ENCODE assay signal across 16 cellular contexts in the genomic region with DNA sequence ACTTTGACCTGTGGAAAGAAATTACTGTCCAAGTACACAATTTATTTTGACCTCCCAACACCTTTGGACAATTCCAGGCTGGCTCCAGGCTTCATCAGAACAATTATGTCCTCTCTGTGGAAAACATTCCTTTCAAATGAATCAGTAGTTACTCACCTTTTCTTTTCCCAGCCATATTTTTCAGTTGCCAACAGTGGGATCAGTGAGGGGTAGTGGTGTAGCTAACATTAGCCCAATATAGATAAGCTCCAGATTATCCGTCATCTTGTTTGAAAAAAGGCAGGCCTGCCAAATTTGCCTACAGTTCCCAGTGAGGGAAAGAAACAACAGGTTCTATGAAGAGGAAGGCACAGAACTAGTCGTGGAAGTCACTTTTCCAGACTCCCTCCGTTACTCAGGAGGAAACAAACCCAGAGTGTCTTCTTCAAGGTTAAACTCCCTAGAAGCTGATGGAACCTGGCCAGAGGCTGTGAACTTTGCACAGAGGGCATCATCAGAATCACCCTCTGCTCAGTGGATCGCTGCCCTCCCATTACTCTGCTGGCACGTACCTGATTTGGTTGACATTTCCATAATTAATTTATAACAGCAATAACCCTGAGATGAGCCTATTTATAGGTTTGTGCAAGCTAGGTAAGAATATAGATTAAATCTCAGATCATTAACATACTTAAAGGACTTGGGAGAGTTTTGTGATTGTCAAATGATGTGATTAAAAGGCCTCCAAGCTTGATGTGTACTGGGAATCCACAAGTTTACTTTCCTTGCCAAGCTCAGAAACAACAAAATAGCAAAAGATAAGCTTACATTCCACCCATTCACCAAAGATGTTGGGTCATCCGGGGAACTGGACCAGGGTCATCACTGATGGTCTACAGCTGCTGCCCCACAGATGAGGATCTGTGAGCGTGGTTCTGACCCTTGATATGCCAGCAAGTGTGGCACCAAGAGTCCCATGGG.
DNase-seq lines count a peak whose midpoint lies in the region; ATAC-seq, FAIRE-seq and TF ChIP-seq lines count a peak whose summit lies in the region.
"Had no signal": no experiment of that assay in that cellular context is flagged by ENCODE, and none has a peak within 500 bp of the region (broad histone marks: within the 10 kb centered on the region; RNA-seq: fewer than 3 reads in every experiment).

No MANE protein-coding gene starts in this region.

- intact Hi-C loops in heart right ventricle (cut with DNase I) (no loop called here), cardiac septum (cut with DNase I) (no loop called here)

- no peaks in the 10 kb centered on the region for H3K9me3 ChIP-seq in heart right ventricle
- H3K9me3 ChIP-seq: colonic mucosa, vagina had no signal

- TF ChIP-seq CTCF in heart right ventricle (IDR thresholded peaks at IDR 0.05), result no peak
- no peak for TF ChIP-seq CTCF in astrocyte of the cerebellum (IDR thresholded peaks at IDR 0.05; ENCODE audit: low read depth, low read length, missing control alignments)

- in situ Hi-C loops in astrocyte of the cerebellum (cut with HindIII; ENCODE audit: low sequenced_read_pairs), result no loop called here

- 46 to 53% methylated on average over 7 of the region's 7 CpGs for WGBS in heart right ventricle, 2 donors

- DNase-seq in heart right ventricle, result no peak
- DNase-seq in cardiac septum (ENCODE audit: low spot score), result no peak
- peak; percentile 68 for DNase-seq in astrocyte of the cerebellum (ENCODE audit: low read depth)
- DNase-seq in kidney glomerular epithelial cell (lab: John Stamatoyannopoulos, UW), result peak; percentile 77
- DNase-seq in urothelium cell line (ENCODE audit: low spot score), result peak; percentile 64
- DNase-seq: CD8-positive, alpha-beta T cell; colonic mucosa; naive thymus-derived CD4-positive, alpha-beta T cell; NCI-H2081 treated with DMSO at 0.1 percent for 48 hours; NCI-H748 treated with DMSO at 0.1 percent for 48 hours; T-helper 1 cell had no signal

- H3K27ac ChIP-seq in heart right ventricle, result no peak overlapping the region
- H3K27ac ChIP-seq: colonic mucosa, vagina had no signal

- no peak for FAIRE-seq in urothelium cell line (lab: Jason Lieb, UNC)

- H3K27me3 ChIP-seq in heart right ventricle, result no peaks in the 10 kb centered on the region
- H3K27me3 ChIP-seq: colonic mucosa, vagina had no signal

- H3K4me3 ChIP-seq in heart right ventricle (no peak overlapping the region), astrocyte of the cerebellum (ENCODE audit: low read depth, low read length) (no peak overlapping the region)
- H3K4me3 ChIP-seq: colonic mucosa, vagina had no signal

- peaks cover 0 to 33% (median 25%) of the 10 kb centered on the region in 9 donors for H3K4me1 ChIP-seq in heart right ventricle
- H3K4me1 ChIP-seq: colonic mucosa, vagina had no signal

- ATAC-seq in heart right ventricle (peak in 6 of 8 donors; percentile 11 to 78 (median 46)), GM21786 (IDR thresholded peaks at IDR 0.05; ENCODE audit: unreplicated experiment) (no peak), GM19395 (IDR thresholded peaks at IDR 0.05; ENCODE audit: unreplicated experiment) (no peak), GM19467 (IDR thresholded peaks at IDR 0.05; ENCODE audit: unreplicated experiment) (no peak)
- ATAC-seq: CD8-positive, alpha-beta T cell; naive thymus-derived CD4-positive, alpha-beta T cell; Panc1 had no signal

- H3K36me3 ChIP-seq in heart right ventricle, result no peaks in the 10 kb centered on the region
- H3K36me3 ChIP-seq: colonic mucosa, vagina had no signal

Comparison
In these comparisons a context has a peak if more than half of its experiments do, and no peak if none do; other contexts are left out.
1. ATAC-seq: peak in heart right ventricle (6 of 8); none in GM21786 (single experiment), GM19395 (single experiment) and GM19467 (single experiment).
2. DNase-seq: peak in astrocyte of the cerebellum (single experiment), kidney glomerular epithelial cell (single experiment) and urothelium cell line (single experiment); none in heart right ventricle (0 of 2) and cardiac septum (single experiment).